Comparison of ENCODE assay signal across 12 cellular contexts in the genomic region with DNA sequence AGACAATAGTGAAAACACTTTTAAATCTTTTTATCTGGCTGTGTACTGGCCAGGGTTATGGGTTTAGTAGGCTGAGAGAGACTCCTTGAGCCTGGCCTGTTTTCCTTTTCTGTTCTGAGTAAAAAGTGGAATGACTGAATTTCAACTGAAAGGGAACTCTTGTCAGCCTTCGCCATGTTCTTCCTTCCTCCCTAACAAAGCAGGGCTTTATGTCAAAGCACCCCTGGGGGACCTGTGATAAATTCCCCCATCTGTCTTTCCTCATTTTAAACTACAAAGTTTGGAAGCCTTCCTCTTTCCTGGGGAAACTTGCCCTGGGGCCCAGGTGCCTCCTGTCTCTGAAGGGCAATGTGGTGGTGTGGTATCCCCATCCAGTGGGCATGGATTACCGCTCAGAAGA. TPM values are rescaled to one million over a fixed set of nuclear protein-coding genes. Genes with fewer than 3 reads are reported as not detected.
DNase-seq lines count a peak whose midpoint lies in the region; ATAC-seq and TF ChIP-seq lines count a peak whose summit lies in the region.
"Had no signal": no experiment of that assay in that cellular context is flagged by ENCODE, and none has a peak within 500 bp of the region (broad histone marks: within the 10 kb centered on the region; RNA-seq: fewer than 3 reads in every experiment).

No MANE protein-coding gene starts in this region.

- CTCF ChIA-PET in MCF 10A (lab: Yijun Ruan, JAX) (interaction anchor here (0.7 to 0.9 kb wide), 2 partner anchors 10 to 126 kb away, joined by 4 to 6 read pairs; no protein-coding TSS in a partner anchor), mammary epithelial cell (lab: Charles Lee; ENCODE audit: low non-redundant PET) (no interaction called here), WTC11 (lab: Charles Lee) (interaction anchor here (1.0 to 1.2 kb wide), 2 partner anchors 134 to 153 kb away, joined by 3 read pairs; no protein-coding TSS in a partner anchor)

- POLR2A ChIA-PET in MCF 10A (lab: Yijun Ruan, JAX) (interaction anchor here (0.8 kb wide), 1 partner anchor 32 kb away, joined by 3 read pairs; no protein-coding TSS in a partner anchor), WTC11 (lab: Charles Lee) (interaction anchor here (0.9 kb wide), 1 partner anchor 17 kb away, joined by 3 read pairs; no protein-coding TSS in a partner anchor)

- no peak for TF ChIP-seq CTCF in MCF 10A (IDR thresholded peaks at IDR 0.05; ENCODE audit: unreplicated experiment)
- TF ChIP-seq CTCF in mammary epithelial cell (conservative IDR thresholded peaks at IDR 0.05 in 1 of 2, IDR thresholded peaks at IDR 0.05 in 1 of 2; ENCODE audit: extremely low read depth in 1 of 2, insufficient read depth in 1 of 2, low read depth in 1 of 2, low read length in 2 of 2), result no peak
- TF ChIP-seq CTCF in WTC11 (IDR thresholded peaks at IDR 0.05), result no peak

- H3K4me2 ChIP-seq in mammary epithelial cell (ENCODE audit: insufficient read depth, low read depth, low read length), result no peak overlapping the region

- H3K27me3 Mint-ChIP-seq in MCF 10A (ENCODE audit: insufficient read depth, unreplicated experiment) (no peaks in the 10 kb centered on the region), WTC11 (ENCODE audit: low read depth) (no peaks in the 10 kb centered on the region)
- H3K27me3 Mint-ChIP-seq in stimulated activated naive B cell treated with anti-CD40 and anti-IgM and Interleukin-4, amounts not matched to agents 10 μg/mL and 1 μg/mL and 100 μg/mL, for 72 hours, result no peaks in the 10 kb centered on the region

- no peak for ATAC-seq in WTC11
- ATAC-seq in stimulated activated naive B cell treated with anti-CD40 and anti-IgM and Interleukin-4, amounts not matched to agents 10 μg/mL and 1 μg/mL and 100 μg/mL, for 72 hours (replicated peaks), result no peak
- ATAC-seq in GM18511 (IDR thresholded peaks at IDR 0.05; ENCODE audit: unreplicated experiment), result no peak
- ATAC-seq in GM21423 (IDR thresholded peaks at IDR 0.05; ENCODE audit: unreplicated experiment), result no peak

- H3K4me1 Mint-ChIP-seq in MCF 10A (ENCODE audit: insufficient read depth, unreplicated experiment) (peaks cover 37% of the 10 kb centered on the region), WTC11 (peaks cover 83% of the 10 kb centered on the region)
- peaks cover 64 to 90% of the 10 kb centered on the region in 2 donors for H3K4me1 Mint-ChIP-seq in stimulated activated naive B cell treated with anti-CD40 and anti-IgM and Interleukin-4, amounts not matched to agents 10 μg/mL and 1 μg/mL and 100 μg/mL, for 72 hours

- no peak overlapping the region for H3K27ac ChIP-seq in mammary epithelial cell (ENCODE audit: insufficient read depth, low read depth, low read length)
- H3K27ac ChIP-seq: colonic mucosa, parathyroid adenoma had no signal

- dilution Hi-C loops in mammary epithelial cell (cut with HindIII; ENCODE audit: low sequenced_read_pairs), result no loop called here

- DNase-seq in MCF 10A (ENCODE audit: unreplicated experiment) (no peak), mammary epithelial cell (no peak), WTC11 (ENCODE audit: low spot score) (no peak), epidermal melanocyte (ENCODE audit: insufficient read length, low spot score) (peak; percentile 61), dermis blood vessel endothelial cell (no peak)
- DNase-seq in stimulated activated naive B cell treated with anti-CD40 and anti-IgM and Interleukin-4, amounts not matched to agents 10 μg/mL and 1 μg/mL and 100 μg/mL, for 72 hours, result no peak
- DNase-seq: colonic mucosa, DMS53 had no signal

- no peak overlapping the region for H2AFZ ChIP-seq in mammary epithelial cell (ENCODE audit: low read depth, low read length)
- H2AFZ ChIP-seq: parathyroid adenoma had no signal

- H3K9ac ChIP-seq in mammary epithelial cell (ENCODE audit: insufficient read depth, low read length), result no peak overlapping the region
- H3K9ac ChIP-seq: parathyroid adenoma had no signal

- H3K9me3 Mint-ChIP-seq in MCF 10A (ENCODE audit: unreplicated experiment) (no peaks in the 10 kb centered on the region), WTC11 (no peaks in the 10 kb centered on the region)
- no peaks in the 10 kb centered on the region for H3K9me3 Mint-ChIP-seq in stimulated activated naive B cell treated with anti-CD40 and anti-IgM and Interleukin-4, amounts not matched to agents 10 μg/mL and 1 μg/mL and 100 μg/mL, for 72 hours

- H3K36me3 ChIP-seq in mammary epithelial cell (ENCODE audit: insufficient read depth, low read length), result no peaks in the 10 kb centered on the region
- H3K36me3 ChIP-seq: colonic mucosa had no signal

- H3K27ac Mint-ChIP-seq in MCF 10A (ENCODE audit: low read depth, unreplicated experiment) (peak overlapping the region; percentile 13), WTC11 (peak overlapping the region; percentile 91)
- peak overlapping the region; percentile 84 for H3K27ac Mint-ChIP-seq in stimulated activated naive B cell treated with anti-CD40 and anti-IgM and Interleukin-4, amounts not matched to agents 10 μg/mL and 1 μg/mL and 100 μg/mL, for 72 hours

- peaks cover 35% of the 10 kb centered on the region for H4K20me1 ChIP-seq in mammary epithelial cell (ENCODE audit: insufficient read depth, low read length)

- in situ Hi-C loops in mammary epithelial cell (cut with MboI; ENCODE audit: low sequenced_read_pairs in 2 of 2), result no loop called here

- H3K4me3 ChIP-seq in mammary epithelial cell (replicated peaks in 1 of 3; ENCODE audit: insufficient read depth in 1 of 3, low read depth in 2 of 3, low read length in 3 of 3), result no peak overlapping the region
- H3K4me3 ChIP-seq: colonic mucosa, lung had no signal

- H3K4me1 ChIP-seq in mammary epithelial cell (ENCODE audit: insufficient read depth, low read length), result peaks cover 7% of the 10 kb centered on the region

- no peaks in the 10 kb centered on the region for H3K9me3 ChIP-seq in mammary epithelial cell (replicated peaks; ENCODE audit: insufficient read depth, low read length)
- H3K9me3 ChIP-seq: colonic mucosa had no signal

- H3K79me2 ChIP-seq in mammary epithelial cell (ENCODE audit: insufficient read depth, low read length), result peaks cover 100% of the 10 kb centered on the region

- H3K36me3 Mint-ChIP-seq in MCF 10A (ENCODE audit: insufficient read depth, unreplicated experiment) (peaks cover 49% of the 10 kb centered on the region), WTC11 (peaks cover 8% of the 10 kb centered on the region; the same call in 1 of the 2 replicates)
- H3K36me3 Mint-ChIP-seq in stimulated activated naive B cell treated with anti-CD40 and anti-IgM and Interleukin-4, amounts not matched to agents 10 μg/mL and 1 μg/mL and 100 μg/mL, for 72 hours, result peaks cover 7 to 29% of the 10 kb centered on the region in 2 donors

- BruUV-seq in MCF 10A (replicated peaks; lab: Mats Ljungman, UMichigan) (no TSS peak), mammary epithelial cell (replicated peaks; lab: Mats Ljungman, UMichigan) (no TSS peak)

- 100% methylated on average over 2 of the region's 2 CpGs for WGBS in mammary epithelial cell (ENCODE audit: low coverage, missing lambda C conversion rate)

- H3K4me3 Mint-ChIP-seq in MCF 10A (ENCODE audit: unreplicated experiment) (no peak overlapping the region), WTC11 (no peak overlapping the region; the same call in 1 of the 2 replicates)
- H3K4me3 Mint-ChIP-seq in stimulated activated naive B cell treated with anti-CD40 and anti-IgM and Interleukin-4, amounts not matched to agents 10 μg/mL and 1 μg/mL and 100 μg/mL, for 72 hours, result no peak overlapping the region

- H3K27me3 ChIP-seq in mammary epithelial cell (ENCODE audit: insufficient read depth, low read length), result no peaks in the 10 kb centered on the region
- H3K27me3 ChIP-seq: colonic mucosa had no signal

- intact Hi-C loops in MCF 10A (cut with micrococcal nuclease) (no loop called here), mammary epithelial cell (cut with micrococcal nuclease) (no loop called here)

TF ChIP-seq in WTC11, 78 proteins besides CTCF, POLR2A, EP300 and RAD21 (continues in another document):
- TF ChIP-seq MLX (CRISPR knock-in tag; IDR thresholded peaks at IDR 0.05), result no peak
- no peak for TF ChIP-seq ZNF317 (CRISPR knock-in tag; IDR thresholded peaks at IDR 0.05; ENCODE audit: borderline replicate concordance, low read depth)
- TF ChIP-seq CDX4 (CRISPR knock-in tag; IDR thresholded peaks at IDR 0.05; ENCODE audit: borderline replicate concordance), result no peak
- no peak for TF ChIP-seq SMAD4 (CRISPR knock-in tag; IDR thresholded peaks at IDR 0.05)
- TF ChIP-seq ZBTB21 (CRISPR knock-in tag; IDR thresholded peaks at IDR 0.05; ENCODE audit: borderline replicate concordance), result no peak
- TF ChIP-seq ZNF121 (CRISPR knock-in tag; IDR thresholded peaks at IDR 0.05), result no peak
- TF ChIP-seq FOXK1 (CRISPR knock-in tag; IDR thresholded peaks at IDR 0.05), result no peak
- TF ChIP-seq, protein P1, sequence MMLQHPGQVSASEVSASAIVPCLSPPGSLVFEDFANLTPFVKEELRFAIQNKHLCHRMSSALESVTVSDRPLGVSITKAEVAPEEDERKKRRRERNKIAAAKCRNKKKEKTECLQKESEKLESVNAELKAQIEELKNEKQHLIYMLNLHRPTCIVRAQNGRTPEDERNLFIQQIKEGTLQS (CRISPR knock-in tag; conservative IDR thresholded peaks at IDR 0.05), result no peak
- TF ChIP-seq SOX15 (CRISPR knock-in tag; IDR thresholded peaks at IDR 0.05), result no peak
- TF ChIP-seq NFYB (CRISPR knock-in tag; conservative IDR thresholded peaks at IDR 0.05; ENCODE audit: low read depth), result no peak

RNA-seq across cellular contexts. Expression of gene LARP1, which starts 29.7 kb away (rescaled TPM):
- 321 and 340 TPM in 2 replicates for total RNA-seq in MCF 10A (2022)
- 100 to 1,000 TPM; 117 to 240 TPM for total RNA-seq in mammary epithelial cell
- polyA plus RNA-seq in mammary epithelial cell, result 110 TPM
- polyA minus RNA-seq in mammary epithelial cell, result 287 TPM
- total RNA-seq in WTC11 (2021), result 360 to 406 TPM (median 378 TPM) in 3 replicates
- total RNA-seq in dermis blood vessel endothelial cell, result 43.7 and 82.4 TPM in 2 replicates

Comparison
In these comparisons a context has a peak if more than half of its experiments do, and no peak if none do; other contexts are left out.
1. H3K27ac Mint-ChIP-seq: peak in every context shown above with its lines; median percentile 91 in WTC11; 84 in stimulated activated naive B cell treated with anti-CD40 and anti-IgM and Interleukin-4, amounts not matched to agents 10 μg/mL and 1 μg/mL and 100 μg/mL, for 72 hours; 13 in MCF 10A.